ENCODE assay signal across 8 cellular contexts in the genomic region with DNA sequence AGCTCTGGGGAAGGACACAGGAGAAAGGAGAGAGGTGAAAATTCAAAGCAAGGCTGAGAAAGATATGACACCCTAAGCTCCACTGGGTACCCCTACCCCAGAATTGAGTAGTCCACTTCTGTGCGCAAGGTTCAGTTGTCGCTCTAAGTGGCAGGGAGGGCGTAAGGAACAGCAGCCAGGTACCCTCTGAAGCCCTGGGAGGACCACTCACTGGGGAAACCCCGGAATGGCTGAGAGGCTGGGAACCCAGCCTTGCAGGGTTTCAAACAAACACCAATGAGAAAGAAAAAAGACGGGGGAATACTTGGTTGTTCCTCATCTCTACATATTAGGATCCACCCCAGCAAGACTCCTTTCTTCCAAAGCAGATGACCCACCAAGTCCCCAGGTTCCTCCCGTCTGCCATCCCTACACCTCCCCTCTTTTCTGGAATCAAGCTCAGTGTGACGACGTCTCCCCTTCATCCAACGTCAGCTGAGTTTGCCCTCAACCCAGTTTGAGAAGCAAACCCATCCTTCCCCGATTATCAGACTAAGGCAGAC. TPM values are rescaled to one million over a fixed set of nuclear protein-coding genes. Genes with fewer than 3 reads are reported as not detected.
DNase-seq lines count a peak whose midpoint lies in the region; ATAC-seq and TF ChIP-seq lines count a peak whose summit lies in the region.

No MANE protein-coding gene starts in this region.

- H3K79me2 ChIP-seq in KMS-11 (ENCODE audit: insufficient read depth, low read depth): no peaks in the 10 kb centered on the region

- POLR2A ChIA-PET in A673 (lab: Charles Lee; ENCODE audit: low non-redundant PET): interaction anchor here (0.5 to 0.7 kb wide), 2 partner anchors 20 to 651 kb away, joined by 4 to 8 read pairs; no protein-coding TSS in a partner anchor

- H2AFZ ChIP-seq in KMS-11 (ENCODE audit: low read depth): peak overlapping the region; percentile 88; the same call in 1 of the 2 replicates

- BruUV-seq in A673 (replicated peaks; lab: Mats Ljungman, UMichigan): TSS peak; percentile 42

- intact Hi-C loops in A673 (cut with micrococcal nuclease; ENCODE audit: unreplicated experiment): loop anchor here (5.0 kb wide), 1 partner anchor 97 kb away; no protein-coding TSS in a partner anchor

- DNase-seq in A673 (ENCODE audit: low spot score) (no peak), COLO668 (lab: John Stamatoyannopoulos, UW; ENCODE audit: unreplicated experiment) (no peak)

- CTCF ChIA-PET in A673 (lab: Charles Lee): interaction anchor here (1.0 to 3.2 kb wide), 2 partner anchors 11 kb away, joined by 3 to 19 read pairs; no protein-coding TSS in a partner anchor

- peak overlapping the region; percentile 78 for H3K4me2 ChIP-seq in KMS-11

- H3K27ac ChIP-seq in A673 (ENCODE audit: low read depth, low read length, poor library complexity, severe bottlenecking) (no peak overlapping the region), KMS-11 (no peak overlapping the region), cingulate gyrus (ENCODE audit: low read depth, low read length) (peak overlapping the region; percentile 76), muscle layer of colon (ENCODE audit: low read depth, low read length) (peak overlapping the region; percentile 99)

- H3K4me3 ChIP-seq in A673 (ENCODE audit: low read depth, low read length, poor library complexity, severe bottlenecking) (peak overlapping the region; percentile 95), KMS-11 (IDR thresholded peaks at IDR 0.05; ENCODE audit: insufficient read depth, low read depth, low read length) (no peak overlapping the region), muscle layer of colon (ENCODE audit: low read depth in 1 of 2, low read length in 2 of 2) (peak overlapping the region; percentile 91 to 100)

- ATAC-seq in HG03097 (IDR thresholded peaks at IDR 0.05; ENCODE audit: low FRiP score, unreplicated experiment) (no peak), GM19463 (IDR thresholded peaks at IDR 0.05; ENCODE audit: unreplicated experiment) (no peak), HG03039 (IDR thresholded peaks at IDR 0.05; ENCODE audit: unreplicated experiment) (no peak)

- peaks cover 8% of the 10 kb centered on the region for H3K4me1 ChIP-seq in A673 (ENCODE audit: insufficient read depth, low read length, poor library complexity, severe bottlenecking)
- peaks cover 11% of the 10 kb centered on the region for H3K4me1 ChIP-seq in KMS-11 (ENCODE audit: low read depth, poor library complexity, severe bottlenecking)
- H3K4me1 ChIP-seq in muscle layer of colon (ENCODE audit: insufficient read depth, low read length): peaks cover 48% of the 10 kb centered on the region

- TF ChIP-seq CTCF in A673 (conservative IDR thresholded peaks at IDR 0.05; ENCODE audit: low read depth, low read length): no peak
- no peak for TF ChIP-seq CTCF in KMS-11 (conservative IDR thresholded peaks at IDR 0.05; ENCODE audit: low read depth, low read length)

- H4K20me1 ChIP-seq in KMS-11 (ENCODE audit: insufficient read depth): no peaks in the 10 kb centered on the region

- H3K36me3 ChIP-seq in A673 (ENCODE audit: insufficient read depth, low read length, poor library complexity, severe bottlenecking) (no peaks in the 10 kb centered on the region), KMS-11 (ENCODE audit: insufficient read depth) (no peaks in the 10 kb centered on the region), muscle layer of colon (ENCODE audit: insufficient read depth, low read length) (peaks cover 19% of the 10 kb centered on the region)

- H3K9ac ChIP-seq in KMS-11: no peak overlapping the region
- H3K9ac ChIP-seq in muscle layer of colon (ENCODE audit: low read length): peak overlapping the region; percentile 98

- no peaks in the 10 kb centered on the region for H3K27me3 ChIP-seq in A673 (replicated peaks; ENCODE audit: insufficient read depth, low read depth, low read length, poor library complexity)
- no peaks in the 10 kb centered on the region for H3K27me3 ChIP-seq in KMS-11 (ENCODE audit: insufficient read depth, low read depth)
- H3K27me3 ChIP-seq in muscle layer of colon (ENCODE audit: control insufficient read depth in 1 of 2, insufficient read depth in 2 of 2, low read length in 2 of 2): no peaks in the 10 kb centered on the region

- H3K9me3 ChIP-seq in A673 (ENCODE audit: low read depth, low read length, poor library complexity, severe bottlenecking) (no peaks in the 10 kb centered on the region), muscle layer of colon (ENCODE audit: low read length) (no peaks in the 10 kb centered on the region)

RNA-seq across cellular contexts. Expression of a gene that starts 0.9 kb away (rescaled TPM):
- 47.2 and 55.7 TPM in 2 replicates for total RNA-seq in A673 (2021)

RNA-seq across cellular contexts. Expression of a gene that starts 15.1 kb away (rescaled TPM):
- 0.22 and 0.39 TPM in 2 replicates for total RNA-seq in A673 (2021)

RNA-seq across cellular contexts. Expression of a gene that starts 21.5 kb away (rescaled TPM):
- total RNA-seq in A673 (2021): 3,473 and 3,645 TPM in 2 replicates

RNA-seq across cellular contexts. Expression of a gene that starts 39.9 kb away (rescaled TPM):
- total RNA-seq in A673 (2021): 1.3 and 1.6 TPM in 2 replicates

RNA-seq across cellular contexts. Expression of a gene that starts 49.1 kb away (rescaled TPM):
- total RNA-seq in A673 (2021): 121 and 138 TPM in 2 replicates

Comparison
In these comparisons a context has a peak if more than half of its experiments do, and no peak if none do; other contexts are left out.
1. H3K27ac ChIP-seq: peak in cingulate gyrus (single experiment) and muscle layer of colon (single experiment); none in A673 (single experiment) and KMS-11 (single experiment).